Comparison of ENCODE assay signal across 1 cellular context in the genomic region with DNA sequence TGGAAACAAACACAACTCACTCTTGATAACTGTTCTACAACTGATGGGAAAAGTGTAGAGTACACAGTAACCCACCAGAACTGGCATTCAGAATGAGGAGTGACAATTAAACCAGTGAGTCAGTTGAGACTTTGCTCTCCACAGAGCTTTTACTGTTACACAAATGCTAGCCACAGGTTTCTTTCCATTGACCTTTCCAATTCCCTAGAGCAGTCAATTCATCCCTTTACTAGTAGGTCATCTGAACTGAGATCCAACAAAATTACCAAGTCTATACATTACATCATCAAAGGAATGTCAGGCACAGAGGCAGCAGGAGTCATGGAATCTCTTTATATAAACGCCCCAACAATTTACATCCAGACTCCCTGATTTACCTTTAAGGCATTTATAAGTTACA.
TF ChIP-seq lines count a peak whose summit lies in the region.

No MANE protein-coding gene starts in this region.

TF ChIP-seq in HepG2, 621 proteins besides CTCF, POLR2A, EP300 and RAD21 (continued from another document):
- TF ChIP-seq, protein P1, sequence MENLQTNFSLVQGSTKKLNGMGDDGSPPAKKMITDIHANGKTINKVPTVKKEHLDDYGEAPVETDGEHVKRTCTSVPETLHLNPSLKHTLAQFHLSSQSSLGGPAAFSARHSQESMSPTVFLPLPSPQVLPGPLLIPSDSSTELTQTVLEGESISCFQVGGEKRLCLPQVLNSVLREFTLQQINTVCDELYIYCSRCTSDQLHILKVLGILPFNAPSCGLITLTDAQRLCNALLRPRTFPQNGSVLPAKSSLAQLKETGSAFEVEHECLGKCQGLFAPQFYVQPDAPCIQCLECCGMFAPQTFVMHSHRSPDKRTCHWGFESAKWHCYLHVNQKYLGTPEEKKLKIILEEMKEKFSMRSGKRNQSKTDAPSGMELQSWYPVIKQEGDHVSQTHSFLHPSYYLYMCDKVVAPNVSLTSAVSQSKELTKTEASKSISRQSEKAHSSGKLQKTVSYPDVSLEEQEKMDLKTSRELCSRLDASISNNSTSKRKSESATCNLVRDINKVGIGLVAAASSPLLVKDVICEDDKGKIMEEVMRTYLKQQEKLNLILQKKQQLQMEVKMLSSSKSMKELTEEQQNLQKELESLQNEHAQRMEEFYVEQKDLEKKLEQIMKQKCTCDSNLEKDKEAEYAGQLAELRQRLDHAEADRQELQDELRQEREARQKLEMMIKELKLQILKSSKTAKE (CRISPR knock-in tag; IDR thresholded peaks at IDR 0.05; ENCODE audit: borderline replicate concordance) = no peak
- TF ChIP-seq TMF1 (CRISPR knock-in tag; IDR thresholded peaks at IDR 0.05; ENCODE audit: low read depth) (no peak), SMAD9 (CRISPR knock-in tag; IDR thresholded peaks at IDR 0.05) (no peak), SYNCRIP (IDR thresholded peaks at IDR 0.05; ENCODE audit: insufficient read depth, low read depth, low read length) (no peak), MIER3 (CRISPR knock-in tag; IDR thresholded peaks at IDR 0.05; ENCODE audit: borderline replicate concordance) (no peak), ZNF746 (CRISPR knock-in tag; IDR thresholded peaks at IDR 0.05) (no peak), TRIM24 (CRISPR knock-in tag; IDR thresholded peaks at IDR 0.05) (no peak), BRCA1 (CRISPR knock-in tag; IDR thresholded peaks at IDR 0.05) (no peak), FOSL2 (CRISPR knock-in tag; IDR thresholded peaks at IDR 0.05) (peak; percentile 58)
- TF ChIP-seq, protein P2, sequence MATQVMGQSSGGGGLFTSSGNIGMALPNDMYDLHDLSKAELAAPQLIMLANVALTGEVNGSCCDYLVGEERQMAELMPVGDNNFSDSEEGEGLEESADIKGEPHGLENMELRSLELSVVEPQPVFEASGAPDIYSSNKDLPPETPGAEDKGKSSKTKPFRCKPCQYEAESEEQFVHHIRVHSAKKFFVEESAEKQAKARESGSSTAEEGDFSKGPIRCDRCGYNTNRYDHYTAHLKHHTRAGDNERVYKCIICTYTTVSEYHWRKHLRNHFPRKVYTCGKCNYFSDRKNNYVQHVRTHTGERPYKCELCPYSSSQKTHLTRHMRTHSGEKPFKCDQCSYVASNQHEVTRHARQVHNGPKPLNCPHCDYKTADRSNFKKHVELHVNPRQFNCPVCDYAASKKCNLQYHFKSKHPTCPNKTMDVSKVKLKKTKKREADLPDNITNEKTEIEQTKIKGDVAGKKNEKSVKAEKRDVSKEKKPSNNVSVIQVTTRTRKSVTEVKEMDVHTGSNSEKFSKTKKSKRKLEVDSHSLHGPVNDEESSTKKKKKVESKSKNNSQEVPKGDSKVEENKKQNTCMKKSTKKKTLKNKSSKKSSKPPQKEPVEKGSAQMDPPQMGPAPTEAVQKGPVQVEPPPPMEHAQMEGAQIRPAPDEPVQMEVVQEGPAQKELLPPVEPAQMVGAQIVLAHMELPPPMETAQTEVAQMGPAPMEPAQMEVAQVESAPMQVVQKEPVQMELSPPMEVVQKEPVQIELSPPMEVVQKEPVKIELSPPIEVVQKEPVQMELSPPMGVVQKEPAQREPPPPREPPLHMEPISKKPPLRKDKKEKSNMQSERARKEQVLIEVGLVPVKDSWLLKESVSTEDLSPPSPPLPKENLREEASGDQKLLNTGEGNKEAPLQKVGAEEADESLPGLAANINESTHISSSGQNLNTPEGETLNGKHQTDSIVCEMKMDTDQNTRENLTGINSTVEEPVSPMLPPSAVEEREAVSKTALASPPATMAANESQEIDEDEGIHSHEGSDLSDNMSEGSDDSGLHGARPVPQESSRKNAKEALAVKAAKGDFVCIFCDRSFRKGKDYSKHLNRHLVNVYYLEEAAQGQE (IDR thresholded peaks at IDR 0.05; ENCODE audit: borderline replicate concordance in 1 of 2, low read depth in 1 of 2, low read length in 2 of 2) = no peak
- TF ChIP-seq, protein P3, sequence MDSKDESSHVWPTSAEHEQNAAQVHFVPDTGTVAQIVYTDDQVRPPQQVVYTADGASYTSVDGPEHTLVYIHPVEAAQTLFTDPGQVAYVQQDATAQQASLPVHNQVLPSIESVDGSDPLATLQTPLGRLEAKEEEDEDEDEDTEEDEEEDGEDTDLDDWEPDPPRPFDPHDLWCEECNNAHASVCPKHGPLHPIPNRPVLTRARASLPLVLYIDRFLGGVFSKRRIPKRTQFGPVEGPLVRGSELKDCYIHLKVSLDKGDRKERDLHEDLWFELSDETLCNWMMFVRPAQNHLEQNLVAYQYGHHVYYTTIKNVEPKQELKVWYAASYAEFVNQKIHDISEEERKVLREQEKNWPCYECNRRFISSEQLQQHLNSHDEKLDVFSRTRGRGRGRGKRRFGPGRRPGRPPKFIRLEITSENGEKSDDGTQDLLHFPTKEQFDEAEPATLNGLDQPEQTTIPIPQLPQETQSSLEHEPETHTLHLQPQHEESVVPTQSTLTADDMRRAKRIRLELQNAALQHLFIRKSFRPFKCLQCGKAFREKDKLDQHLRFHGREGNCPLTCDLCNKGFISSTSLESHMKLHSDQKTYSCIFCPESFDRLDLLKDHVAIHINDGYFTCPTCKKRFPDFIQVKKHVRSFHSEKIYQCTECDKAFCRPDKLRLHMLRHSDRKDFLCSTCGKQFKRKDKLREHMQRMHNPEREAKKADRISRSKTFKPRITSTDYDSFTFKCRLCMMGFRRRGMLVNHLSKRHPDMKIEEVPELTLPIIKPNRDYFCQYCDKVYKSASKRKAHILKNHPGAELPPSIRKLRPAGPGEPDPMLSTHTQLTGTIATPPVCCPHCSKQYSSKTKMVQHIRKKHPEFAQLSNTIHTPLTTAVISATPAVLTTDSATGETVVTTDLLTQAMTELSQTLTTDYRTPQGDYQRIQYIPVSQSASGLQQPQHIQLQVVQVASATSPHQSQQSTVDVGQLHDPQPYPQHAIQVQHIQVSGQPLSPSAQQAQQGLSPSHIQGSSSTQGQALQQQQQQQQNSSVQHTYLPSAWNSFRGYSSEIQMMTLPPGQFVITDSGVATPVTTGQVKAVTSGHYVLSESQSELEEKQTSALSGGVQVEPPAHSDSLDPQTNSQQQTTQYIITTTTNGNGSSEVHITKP (CRISPR knock-in tag; IDR thresholded peaks at IDR 0.05; ENCODE audit: low read depth) = no peak
- TF ChIP-seq, protein P4, sequence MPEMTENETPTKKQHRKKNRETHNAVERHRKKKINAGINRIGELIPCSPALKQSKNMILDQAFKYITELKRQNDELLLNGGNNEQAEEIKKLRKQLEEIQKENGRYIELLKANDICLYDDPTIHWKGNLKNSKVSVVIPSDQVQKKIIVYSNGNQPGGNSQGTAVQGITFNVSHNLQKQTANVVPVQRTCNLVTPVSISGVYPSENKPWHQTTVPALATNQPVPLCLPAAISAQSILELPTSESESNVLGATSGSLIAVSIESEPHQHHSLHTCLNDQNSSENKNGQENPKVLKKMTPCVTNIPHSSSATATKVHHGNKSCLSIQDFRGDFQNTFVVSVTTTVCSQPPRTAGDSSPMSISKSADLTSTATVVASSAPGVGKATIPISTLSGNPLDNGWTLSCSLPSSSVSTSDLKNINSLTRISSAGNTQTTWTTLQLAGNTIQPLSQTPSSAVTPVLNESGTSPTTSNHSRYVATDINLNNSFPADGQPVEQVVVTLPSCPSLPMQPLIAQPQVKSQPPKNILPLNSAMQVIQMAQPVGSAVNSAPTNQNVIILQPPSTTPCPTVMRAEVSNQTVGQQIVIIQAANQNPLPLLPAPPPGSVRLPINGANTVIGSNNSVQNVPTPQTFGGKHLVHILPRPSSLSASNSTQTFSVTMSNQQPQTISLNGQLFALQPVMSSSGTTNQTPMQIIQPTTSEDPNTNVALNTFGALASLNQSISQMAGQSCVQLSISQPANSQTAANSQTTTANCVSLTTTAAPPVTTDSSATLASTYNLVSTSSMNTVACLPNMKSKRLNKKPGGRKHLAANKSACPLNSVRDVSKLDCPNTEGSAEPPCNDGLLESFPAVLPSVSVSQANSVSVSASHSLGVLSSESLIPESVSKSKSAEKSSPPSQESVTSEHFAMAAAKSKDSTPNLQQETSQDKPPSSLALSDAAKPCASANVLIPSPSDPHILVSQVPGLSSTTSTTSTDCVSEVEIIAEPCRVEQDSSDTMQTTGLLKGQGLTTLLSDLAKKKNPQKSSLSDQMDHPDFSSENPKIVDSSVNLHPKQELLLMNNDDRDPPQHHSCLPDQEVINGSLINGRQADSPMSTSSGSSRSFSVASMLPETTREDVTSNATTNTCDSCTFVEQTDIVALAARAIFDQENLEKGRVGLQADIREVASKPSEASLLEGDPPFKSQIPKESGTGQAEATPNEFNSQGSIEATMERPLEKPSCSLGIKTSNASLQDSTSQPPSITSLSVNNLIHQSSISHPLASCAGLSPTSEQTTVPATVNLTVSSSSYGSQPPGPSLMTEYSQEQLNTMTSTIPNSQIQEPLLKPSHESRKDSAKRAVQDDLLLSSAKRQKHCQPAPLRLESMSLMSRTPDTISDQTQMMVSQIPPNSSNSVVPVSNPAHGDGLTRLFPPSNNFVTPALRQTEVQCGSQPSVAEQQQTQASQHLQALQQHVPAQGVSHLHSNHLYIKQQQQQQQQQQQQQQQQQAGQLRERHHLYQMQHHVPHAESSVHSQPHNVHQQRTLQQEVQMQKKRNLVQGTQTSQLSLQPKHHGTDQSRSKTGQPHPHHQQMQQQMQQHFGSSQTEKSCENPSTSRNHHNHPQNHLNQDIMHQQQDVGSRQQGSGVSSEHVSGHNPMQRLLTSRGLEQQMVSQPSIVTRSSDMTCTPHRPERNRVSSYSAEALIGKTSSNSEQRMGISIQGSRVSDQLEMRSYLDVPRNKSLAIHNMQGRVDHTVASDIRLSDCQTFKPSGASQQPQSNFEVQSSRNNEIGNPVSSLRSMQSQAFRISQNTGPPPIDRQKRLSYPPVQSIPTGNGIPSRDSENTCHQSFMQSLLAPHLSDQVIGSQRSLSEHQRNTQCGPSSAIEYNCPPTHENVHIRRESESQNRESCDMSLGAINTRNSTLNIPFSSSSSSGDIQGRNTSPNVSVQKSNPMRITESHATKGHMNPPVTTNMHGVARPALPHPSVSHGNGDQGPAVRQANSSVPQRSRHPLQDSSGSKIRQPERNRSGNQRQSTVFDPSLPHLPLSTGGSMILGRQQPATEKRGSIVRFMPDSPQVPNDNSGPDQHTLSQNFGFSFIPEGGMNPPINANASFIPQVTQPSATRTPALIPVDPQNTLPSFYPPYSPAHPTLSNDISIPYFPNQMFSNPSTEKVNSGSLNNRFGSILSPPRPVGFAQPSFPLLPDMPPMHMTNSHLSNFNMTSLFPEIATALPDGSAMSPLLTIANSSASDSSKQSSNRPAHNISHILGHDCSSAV (CRISPR knock-in tag; IDR thresholded peaks at IDR 0.05; ENCODE audit: borderline replicate concordance) = no peak
- TF ChIP-seq, protein P5, sequence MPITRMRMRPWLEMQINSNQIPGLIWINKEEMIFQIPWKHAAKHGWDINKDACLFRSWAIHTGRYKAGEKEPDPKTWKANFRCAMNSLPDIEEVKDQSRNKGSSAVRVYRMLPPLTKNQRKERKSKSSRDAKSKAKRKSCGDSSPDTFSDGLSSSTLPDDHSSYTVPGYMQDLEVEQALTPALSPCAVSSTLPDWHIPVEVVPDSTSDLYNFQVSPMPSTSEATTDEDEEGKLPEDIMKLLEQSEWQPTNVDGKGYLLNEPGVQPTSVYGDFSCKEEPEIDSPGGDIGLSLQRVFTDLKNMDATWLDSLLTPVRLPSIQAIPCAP (CRISPR knock-in tag; IDR thresholded peaks at IDR 0.05; ENCODE audit: low read depth) = no peak
